ENCODE assay signal across 17 cellular contexts in the genomic region with DNA sequence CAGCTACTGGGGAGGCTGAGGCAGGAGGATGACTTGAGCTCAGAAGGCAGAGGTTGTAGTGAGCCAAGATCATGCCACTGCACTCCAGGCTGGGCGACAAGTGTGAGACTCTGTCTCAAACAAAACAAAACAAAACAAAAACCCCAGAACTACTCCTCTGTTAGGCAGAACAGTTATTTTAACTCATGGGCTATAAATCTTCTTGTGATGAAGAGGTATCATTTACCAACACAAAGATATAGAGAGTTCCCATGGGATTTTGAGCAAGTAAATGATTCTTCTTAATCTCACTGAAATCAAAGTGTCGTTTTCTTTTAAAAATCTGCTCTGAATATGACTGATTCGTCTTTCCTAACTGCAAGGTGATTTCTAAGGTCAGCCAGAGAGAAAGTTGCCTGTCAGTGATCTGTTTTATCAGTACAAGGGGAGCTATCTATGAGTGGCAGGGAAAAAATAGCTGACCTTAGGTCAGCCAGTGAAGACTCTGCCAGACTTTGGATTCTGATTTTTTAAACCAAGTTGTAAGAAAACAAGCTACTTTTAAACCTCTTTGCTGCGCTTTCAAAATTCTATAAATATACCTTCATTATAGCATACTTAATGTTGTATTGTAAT. TPM values are rescaled to one million over a fixed set of nuclear protein-coding genes. Genes with fewer than 3 reads are reported as not detected.
DNase-seq lines count a peak whose midpoint lies in the region; ATAC-seq and TF ChIP-seq lines count a peak whose summit lies in the region.
"Had no signal": no experiment of that assay in that cellular context is flagged by ENCODE, and none has a peak within 500 bp of the region (broad histone marks: within the 10 kb centered on the region; RNA-seq: fewer than 3 reads in every experiment).

No MANE protein-coding gene starts in this region.

- H3K9me3 ChIP-seq in cardiac muscle cell (ENCODE audit: low read depth), result no peaks in the 10 kb centered on the region
- no peaks in the 10 kb centered on the region for H3K9me3 ChIP-seq in RWPE2 (ENCODE audit: severe bottlenecking)
- H3K9me3 ChIP-seq in right cardiac atrium (ENCODE audit: control insufficient read depth, low read length), result no peaks in the 10 kb centered on the region
- H3K9me3 ChIP-seq: MG63 had no signal

- peak overlapping the region; percentile 2 for H3K4me3 Mint-ChIP-seq in type B pancreatic cell

- peak overlapping the region; percentile 97 for H3K27ac ChIP-seq in cardiac muscle cell
- peak overlapping the region; percentile 6 for H3K27ac ChIP-seq in RWPE2 (ENCODE audit: poor library complexity, severe bottlenecking)
- peak overlapping the region; percentile 94 for H3K27ac ChIP-seq in right cardiac atrium (ENCODE audit: low read length)
- no peak overlapping the region for H3K27ac ChIP-seq in substantia nigra (ENCODE audit: low read depth, low read length, poor library complexity, severe bottlenecking)
- H3K27ac ChIP-seq: GM23248, SK-N-MC had no signal

- DNase-seq in cardiac muscle cell (ENCODE audit: low read depth in 1 of 2, low spot score in 1 of 2) (peak in 1 of 2 donors; percentile 46), Right ventricle myocardium inferior (ENCODE audit: missing footprints) (no peak), RWPE2 (ENCODE audit: low spot score) (no peak), right cardiac atrium (no peak), type B pancreatic cell (ENCODE audit: extremely low spot score, unreplicated experiment) (no peak), SW480 (ENCODE audit: low spot score) (no peak), substantia nigra (lab: John Stamatoyannopoulos, UW) (no peak), T-helper 9 cell (no peak)
- DNase-seq: C1 segment of cervical spinal cord, GF-D8, GM23248, HCEC 1CT, MG63, NCI-H1105, NCI-H1694, NCI-H774 had no signal

- peaks cover 5% of the 10 kb centered on the region for H3K27me3 Mint-ChIP-seq in type B pancreatic cell

- peak overlapping the region; percentile 64 for H3K27ac Mint-ChIP-seq in type B pancreatic cell

- H3K36me3 Mint-ChIP-seq in type B pancreatic cell, result no peaks in the 10 kb centered on the region

- H3K4me1 ChIP-seq in cardiac muscle cell (ENCODE audit: low read depth) (peaks cover 30% of the 10 kb centered on the region), RWPE2 (ENCODE audit: insufficient read depth, poor library complexity, severe bottlenecking) (peaks cover 30% of the 10 kb centered on the region), right cardiac atrium (ENCODE audit: control insufficient read depth, insufficient read depth, low read length) (no peaks in the 10 kb centered on the region)

- no peaks in the 10 kb centered on the region for H3K36me3 ChIP-seq in cardiac muscle cell
- peaks cover 5% of the 10 kb centered on the region for H3K36me3 ChIP-seq in RWPE2 (ENCODE audit: low read depth)
- H3K36me3 ChIP-seq: MG63 had no signal

- WGBS in right cardiac atrium, result 30% methylated on average over 4 of the region's 4 CpGs

- no peak for ATAC-seq in Right ventricle myocardium inferior
- ATAC-seq in RWPE2 (ENCODE audit: low read depth), result no peak
- ATAC-seq in right cardiac atrium, result no peak

- TF ChIP-seq CTCF in cardiac muscle cell (IDR thresholded peaks at IDR 0.05; ENCODE audit: low read depth, low read length), result no peak
- no peak for TF ChIP-seq CTCF in RWPE2 (IDR thresholded peaks at IDR 0.05; ENCODE audit: poor library complexity, severe bottlenecking)
- TF ChIP-seq CTCF in type B pancreatic cell (conservative IDR thresholded peaks at IDR 0.05), result no peak

- H3K4me1 Mint-ChIP-seq in type B pancreatic cell (ENCODE audit: unreplicated experiment), result peaks cover 16% of the 10 kb centered on the region

- H3K9me3 Mint-ChIP-seq in type B pancreatic cell, result no peaks in the 10 kb centered on the region

- H3K27me3 ChIP-seq in cardiac muscle cell (no peaks in the 10 kb centered on the region), RWPE2 (ENCODE audit: insufficient read depth, poor library complexity, severe bottlenecking) (no peaks in the 10 kb centered on the region), right cardiac atrium (ENCODE audit: control insufficient read depth, insufficient read depth) (no peaks in the 10 kb centered on the region)

- H3K4me3 ChIP-seq in cardiac muscle cell, result peak overlapping the region; percentile 8
- H3K4me3 ChIP-seq in RWPE2 (ENCODE audit: severe bottlenecking), result no peak overlapping the region
- H3K4me3 ChIP-seq in right cardiac atrium (ENCODE audit: low read length), result no peak overlapping the region
- H3K4me3 ChIP-seq: GM23248, MG63, SK-N-MC had no signal

- intact Hi-C loops in Right ventricle myocardium inferior (cut with DNase I) (no loop called here), right cardiac atrium (cut with DNase I) (loop anchor here in 1 of 4 donors (10.0 kb wide), 1 partner anchor 63 kb away; no protein-coding TSS in a partner anchor)

RNA-seq across cellular contexts. Expression of gene DSP, which starts 3.8 kb away (rescaled TPM):
- 185 and 362 TPM in 2 replicates for total RNA-seq in cardiac muscle cell
- 154 and 237 TPM in 2 replicates for polyA plus RNA-seq in cardiac muscle cell
- total RNA-seq in Right ventricle myocardium inferior, result 305 TPM
- 100 to 1,000 TPM; 239 to 311 (median 248) TPM for total RNA-seq in right cardiac atrium
- 94.7 TPM for polyA plus RNA-seq in right cardiac atrium
- total RNA-seq in type B pancreatic cell (ENCODE audit: low replicate concordance), result 210 and 517 TPM in 2 replicates

RNA-seq across cellular contexts. Expression of gene SNRNP48, which starts 52.3 kb away (rescaled TPM):
- 10.1 and 24.8 TPM in 2 replicates for total RNA-seq in cardiac muscle cell
- 9.2 and 14.4 TPM in 2 replicates for polyA plus RNA-seq in cardiac muscle cell
- 16.2 TPM for total RNA-seq in Right ventricle myocardium inferior
- 10 to 100 TPM; 11.0 to 17.6 (median 14.8) TPM for total RNA-seq in right cardiac atrium
- polyA plus RNA-seq in right cardiac atrium, result 10.7 TPM
- total RNA-seq in type B pancreatic cell (ENCODE audit: low replicate concordance), result 12.4 and 21.5 TPM in 2 replicates
